21 cellular contexts compared by ENCODE assay signal in the genomic region with DNA sequence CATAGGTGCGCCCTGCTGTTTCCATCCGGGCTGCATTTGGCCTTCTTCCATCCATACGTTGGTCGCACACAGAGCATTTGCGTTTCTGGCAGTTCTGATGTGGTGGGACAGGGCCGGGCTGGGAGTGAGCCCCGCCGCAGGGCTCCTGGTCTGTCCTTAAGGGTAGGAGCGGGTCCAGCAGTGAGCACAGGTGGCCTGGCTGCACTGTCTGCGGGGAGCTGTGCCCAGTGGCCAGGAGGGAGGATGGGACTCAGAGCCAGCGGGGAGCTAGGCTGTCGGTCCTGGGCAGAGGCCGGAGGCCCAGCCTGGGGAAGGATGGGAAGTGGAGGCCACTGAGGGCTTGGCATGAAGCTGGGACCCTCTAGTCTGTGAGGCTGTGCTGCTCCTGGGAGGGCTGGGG.
"Had no signal": no experiment of that assay in that cellular context is flagged by ENCODE, and none has a peak within 500 bp of the region (broad histone marks: within the 10 kb centered on the region; RNA-seq: fewer than 3 reads in every experiment).

No MANE protein-coding gene starts in this region.

- H3K4me2 ChIP-seq: hepatocyte had no signal

- H3K27me3 ChIP-seq: colonic mucosa, esophagus muscularis mucosa, foreskin keratinocyte, gastroesophageal sphincter, heart left ventricle, hepatocyte had no signal

- H3K4me1 ChIP-seq: colonic mucosa, foreskin keratinocyte, lower lobe of right lung had no signal

- H2AFZ ChIP-seq: hepatocyte had no signal

- H3K4me3 ChIP-seq: colonic mucosa, esophagus muscularis mucosa, gastroesophageal sphincter, heart left ventricle, hepatocyte, left ventricle myocardium inferior, lower lobe of right lung had no signal

- H3K36me3 ChIP-seq: colonic mucosa, heart left ventricle, left ventricle myocardium inferior, lower lobe of right lung had no signal

- H3K27ac ChIP-seq: colonic mucosa, esophagus muscularis mucosa, foreskin keratinocyte, gastroesophageal sphincter, heart left ventricle, hepatocyte, left ventricle myocardium inferior, lower lobe of right lung had no signal

- ATAC-seq: effector memory CD8-positive, alpha-beta T cell; foreskin keratinocyte; gastroesophageal sphincter; heart left ventricle; left colon; left lobe of liver; lower lobe of right lung; naive thymus-derived CD4-positive, alpha-beta T cell had no signal

- H3K9me3 ChIP-seq: colonic mucosa, gastroesophageal sphincter, lower lobe of right lung had no signal

- DNase-seq: colonic mucosa; cortex of kidney; effector CD8-positive, alpha-beta T cell; effector memory CD8-positive, alpha-beta T cell; foreskin keratinocyte; hypothalamus; immature natural killer cell; islet precursor cell; kidney; kidney glomerular epithelial cell; left colon; left ventricle myocardium inferior; lower lobe of right lung; mesendoderm; midbrain; naive thymus-derived CD4-positive, alpha-beta T cell had no signal

- H3K79me2 ChIP-seq: hepatocyte had no signal
